ENCODE assay signal across 1 cellular context in genomic region chr16:89490386-89491237, GRCh38.
A peak's percentile ranks its signal among the peaks of the same experiment; 100 is the strongest.
TF ChIP-seq lines count a peak whose summit lies in the region.

Gene ANKRD11 (minus strand): TSS chr16:89490561. CDS start chr16:89317019, 173,542 bp downstream.

TF ChIP-seq in HepG2, 621 proteins besides CTCF, POLR2A, EP300 and RAD21 (continued from another document and continues in another):
- TF ChIP-seq, protein P1, sequence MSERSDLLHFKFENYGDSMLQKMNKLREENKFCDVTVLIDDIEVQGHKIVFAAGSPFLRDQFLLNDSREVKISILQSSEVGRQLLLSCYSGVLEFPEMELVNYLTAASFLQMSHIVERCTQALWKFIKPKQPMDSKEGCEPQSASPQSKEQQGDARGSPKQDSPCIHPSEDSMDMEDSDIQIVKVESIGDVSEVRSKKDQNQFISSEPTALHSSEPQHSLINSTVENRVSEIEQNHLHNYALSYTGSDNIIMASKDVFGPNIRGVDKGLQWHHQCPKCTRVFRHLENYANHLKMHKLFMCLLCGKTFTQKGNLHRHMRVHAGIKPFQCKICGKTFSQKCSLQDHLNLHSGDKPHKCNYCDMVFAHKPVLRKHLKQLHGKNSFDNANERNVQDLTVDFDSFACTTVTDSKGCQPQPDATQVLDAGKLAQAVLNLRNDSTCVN (CRISPR knock-in tag; IDR thresholded peaks at IDR 0.05; ENCODE audit: borderline replicate concordance): peak; percentile 77; the same call in 1 of the 2 replicates
- TF ChIP-seq NONO (IDR thresholded peaks at IDR 0.05): no peak
- 0 out of 2 replicates have a peak, but pooled peaks have one; percentile 22 for TF ChIP-seq NONO (CRISPR knock-in tag; conservative IDR thresholded peaks at IDR 0.05)
- peak; percentile 64 for TF ChIP-seq ZNF639 (CRISPR knock-in tag; conservative IDR thresholded peaks at IDR 0.05)
- no peak for TF ChIP-seq ZNF572 (CRISPR knock-in tag; IDR thresholded peaks at IDR 0.05)
- peak; percentile 57; the same call in 1 of the 2 replicates for TF ChIP-seq ZMAT3 (CRISPR knock-in tag; conservative IDR thresholded peaks at IDR 0.05)
- TF ChIP-seq, protein P2, sequence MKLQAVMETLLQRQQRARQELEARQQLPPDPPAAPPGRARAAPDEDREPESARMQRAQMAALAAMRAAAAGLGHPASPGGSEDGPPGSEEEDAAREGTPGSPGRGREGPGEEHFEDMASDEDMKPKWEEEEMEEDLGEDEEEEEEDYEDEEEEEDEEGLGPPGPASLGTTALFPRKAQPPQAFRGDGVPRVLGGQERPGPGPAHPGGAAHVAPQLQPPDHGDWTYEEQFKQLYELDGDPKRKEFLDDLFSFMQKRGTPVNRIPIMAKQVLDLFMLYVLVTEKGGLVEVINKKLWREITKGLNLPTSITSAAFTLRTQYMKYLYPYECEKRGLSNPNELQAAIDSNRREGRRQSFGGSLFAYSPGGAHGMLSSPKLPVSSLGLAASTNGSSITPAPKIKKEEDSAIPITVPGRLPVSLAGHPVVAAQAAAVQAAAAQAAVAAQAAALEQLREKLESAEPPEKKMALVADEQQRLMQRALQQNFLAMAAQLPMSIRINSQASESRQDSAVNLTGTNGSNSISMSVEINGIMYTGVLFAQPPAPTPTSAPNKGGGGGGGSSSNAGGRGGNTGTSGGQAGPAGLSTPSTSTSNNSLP (IDR thresholded peaks at IDR 0.05; ENCODE audit: low read depth, low read length): no peak
- peak; percentile 80 for TF ChIP-seq TFDP2 (CRISPR knock-in tag; IDR thresholded peaks at IDR 0.05)
- peak; percentile 98 for TF ChIP-seq TGIF2 (CRISPR knock-in tag; IDR thresholded peaks at IDR 0.05)
- TF ChIP-seq PITX1 (CRISPR knock-in tag; IDR thresholded peaks at IDR 0.05): no peak; the same call in 1 of the 2 replicates
- TF ChIP-seq, protein P3, sequence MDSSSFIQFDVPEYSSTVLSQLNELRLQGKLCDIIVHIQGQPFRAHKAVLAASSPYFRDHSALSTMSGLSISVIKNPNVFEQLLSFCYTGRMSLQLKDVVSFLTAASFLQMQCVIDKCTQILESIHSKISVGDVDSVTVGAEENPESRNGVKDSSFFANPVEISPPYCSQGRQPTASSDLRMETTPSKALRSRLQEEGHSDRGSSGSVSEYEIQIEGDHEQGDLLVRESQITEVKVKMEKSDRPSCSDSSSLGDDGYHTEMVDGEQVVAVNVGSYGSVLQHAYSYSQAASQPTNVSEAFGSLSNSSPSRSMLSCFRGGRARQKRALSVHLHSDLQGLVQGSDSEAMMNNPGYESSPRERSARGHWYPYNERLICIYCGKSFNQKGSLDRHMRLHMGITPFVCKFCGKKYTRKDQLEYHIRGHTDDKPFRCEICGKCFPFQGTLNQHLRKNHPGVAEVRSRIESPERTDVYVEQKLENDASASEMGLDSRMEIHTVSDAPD (CRISPR knock-in tag; IDR thresholded peaks at IDR 0.05): no peak
- 0 out of 2 replicates have a peak, but pooled peaks have one; percentile 24 for TF ChIP-seq ZFP1 (CRISPR knock-in tag; IDR thresholded peaks at IDR 0.05)
- TF ChIP-seq, protein P4, sequence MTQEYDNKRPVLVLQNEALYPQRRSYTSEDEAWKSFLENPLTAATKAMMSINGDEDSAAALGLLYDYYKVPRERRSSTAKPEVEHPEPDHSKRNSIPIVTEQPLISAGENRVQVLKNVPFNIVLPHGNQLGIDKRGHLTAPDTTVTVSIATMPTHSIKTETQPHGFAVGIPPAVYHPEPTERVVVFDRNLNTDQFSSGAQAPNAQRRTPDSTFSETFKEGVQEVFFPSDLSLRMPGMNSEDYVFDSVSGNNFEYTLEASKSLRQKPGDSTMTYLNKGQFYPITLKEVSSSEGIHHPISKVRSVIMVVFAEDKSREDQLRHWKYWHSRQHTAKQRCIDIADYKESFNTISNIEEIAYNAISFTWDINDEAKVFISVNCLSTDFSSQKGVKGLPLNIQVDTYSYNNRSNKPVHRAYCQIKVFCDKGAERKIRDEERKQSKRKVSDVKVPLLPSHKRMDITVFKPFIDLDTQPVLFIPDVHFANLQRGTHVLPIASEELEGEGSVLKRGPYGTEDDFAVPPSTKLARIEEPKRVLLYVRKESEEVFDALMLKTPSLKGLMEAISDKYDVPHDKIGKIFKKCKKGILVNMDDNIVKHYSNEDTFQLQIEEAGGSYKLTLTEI (CRISPR knock-in tag; conservative IDR thresholded peaks at IDR 0.05): no peak
- TF ChIP-seq XRCC5 (optimal IDR thresholded peaks at IDR 0.05; ENCODE audit: low read length): peak; percentile 83
- TF ChIP-seq ZNF484 (CRISPR knock-in tag; IDR thresholded peaks at IDR 0.05; ENCODE audit: borderline replicate concordance, low read depth): no peak
- TF ChIP-seq SPEN (CRISPR knock-in tag; IDR thresholded peaks at IDR 0.05; ENCODE audit: low read depth): peak; percentile 89
- TF ChIP-seq CEBPG (CRISPR knock-in tag; IDR thresholded peaks at IDR 0.05): peak; percentile 9; the same call in 1 of the 2 replicates
- no peak; the same call in 1 of the 2 replicates for TF ChIP-seq ZZZ3 (CRISPR knock-in tag; IDR thresholded peaks at IDR 0.05; ENCODE audit: borderline replicate concordance)
- no peak for TF ChIP-seq ZNF570 (CRISPR knock-in tag; IDR thresholded peaks at IDR 0.05; ENCODE audit: borderline replicate concordance)
- TF ChIP-seq HNRNPL (IDR thresholded peaks at IDR 0.05; ENCODE audit: low read depth, low read length): no peak
- no peak for TF ChIP-seq RFX3 (CRISPR knock-in tag; IDR thresholded peaks at IDR 0.05)
- TF ChIP-seq HHEX (CRISPR knock-in tag; IDR thresholded peaks at IDR 0.05): no peak
- no peak for TF ChIP-seq TCF7 (IDR thresholded peaks at IDR 0.05; ENCODE audit: low read depth)
- TF ChIP-seq ZNF761 (CRISPR knock-in tag; conservative IDR thresholded peaks at IDR 0.05): peak; percentile 89
- TF ChIP-seq, protein P5, sequence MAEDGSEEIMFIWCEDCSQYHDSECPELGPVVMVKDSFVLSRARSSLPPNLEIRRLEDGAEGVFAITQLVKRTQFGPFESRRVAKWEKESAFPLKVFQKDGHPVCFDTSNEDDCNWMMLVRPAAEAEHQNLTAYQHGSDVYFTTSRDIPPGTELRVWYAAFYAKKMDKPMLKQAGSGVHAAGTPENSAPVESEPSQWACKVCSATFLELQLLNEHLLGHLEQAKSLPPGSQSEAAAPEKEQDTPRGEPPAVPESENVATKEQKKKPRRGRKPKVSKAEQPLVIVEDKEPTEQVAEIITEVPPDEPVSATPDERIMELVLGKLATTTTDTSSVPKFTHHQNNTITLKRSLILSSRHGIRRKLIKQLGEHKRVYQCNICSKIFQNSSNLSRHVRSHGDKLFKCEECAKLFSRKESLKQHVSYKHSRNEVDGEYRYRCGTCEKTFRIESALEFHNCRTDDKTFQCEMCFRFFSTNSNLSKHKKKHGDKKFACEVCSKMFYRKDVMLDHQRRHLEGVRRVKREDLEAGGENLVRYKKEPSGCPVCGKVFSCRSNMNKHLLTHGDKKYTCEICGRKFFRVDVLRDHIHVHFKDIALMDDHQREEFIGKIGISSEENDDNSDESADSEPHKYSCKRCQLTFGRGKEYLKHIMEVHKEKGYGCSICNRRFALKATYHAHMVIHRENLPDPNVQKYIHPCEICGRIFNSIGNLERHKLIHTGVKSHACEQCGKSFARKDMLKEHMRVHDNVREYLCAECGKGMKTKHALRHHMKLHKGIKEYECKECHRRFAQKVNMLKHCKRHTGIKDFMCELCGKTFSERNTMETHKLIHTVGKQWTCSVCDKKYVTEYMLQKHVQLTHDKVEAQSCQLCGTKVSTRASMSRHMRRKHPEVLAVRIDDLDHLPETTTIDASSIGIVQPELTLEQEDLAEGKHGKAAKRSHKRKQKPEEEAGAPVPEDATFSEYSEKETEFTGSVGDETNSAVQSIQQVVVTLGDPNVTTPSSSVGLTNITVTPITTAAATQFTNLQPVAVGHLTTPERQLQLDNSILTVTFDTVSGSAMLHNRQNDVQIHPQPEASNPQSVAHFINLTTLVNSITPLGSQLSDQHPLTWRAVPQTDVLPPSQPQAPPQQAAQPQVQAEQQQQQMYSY (CRISPR knock-in tag; IDR thresholded peaks at IDR 0.05): no peak; the same call in none of the 2 replicates
- peak; percentile 87; the same call in 1 of the 2 replicates for TF ChIP-seq ZNF710 (CRISPR knock-in tag; IDR thresholded peaks at IDR 0.05; ENCODE audit: borderline replicate concordance)
- TF ChIP-seq ZNF143 (CRISPR knock-in tag; IDR thresholded peaks at IDR 0.05): peak; percentile 80
- no peak; the same call in 1 of the 2 replicates for TF ChIP-seq FOXP4 (CRISPR knock-in tag; IDR thresholded peaks at IDR 0.05)
- TF ChIP-seq, protein P6, sequence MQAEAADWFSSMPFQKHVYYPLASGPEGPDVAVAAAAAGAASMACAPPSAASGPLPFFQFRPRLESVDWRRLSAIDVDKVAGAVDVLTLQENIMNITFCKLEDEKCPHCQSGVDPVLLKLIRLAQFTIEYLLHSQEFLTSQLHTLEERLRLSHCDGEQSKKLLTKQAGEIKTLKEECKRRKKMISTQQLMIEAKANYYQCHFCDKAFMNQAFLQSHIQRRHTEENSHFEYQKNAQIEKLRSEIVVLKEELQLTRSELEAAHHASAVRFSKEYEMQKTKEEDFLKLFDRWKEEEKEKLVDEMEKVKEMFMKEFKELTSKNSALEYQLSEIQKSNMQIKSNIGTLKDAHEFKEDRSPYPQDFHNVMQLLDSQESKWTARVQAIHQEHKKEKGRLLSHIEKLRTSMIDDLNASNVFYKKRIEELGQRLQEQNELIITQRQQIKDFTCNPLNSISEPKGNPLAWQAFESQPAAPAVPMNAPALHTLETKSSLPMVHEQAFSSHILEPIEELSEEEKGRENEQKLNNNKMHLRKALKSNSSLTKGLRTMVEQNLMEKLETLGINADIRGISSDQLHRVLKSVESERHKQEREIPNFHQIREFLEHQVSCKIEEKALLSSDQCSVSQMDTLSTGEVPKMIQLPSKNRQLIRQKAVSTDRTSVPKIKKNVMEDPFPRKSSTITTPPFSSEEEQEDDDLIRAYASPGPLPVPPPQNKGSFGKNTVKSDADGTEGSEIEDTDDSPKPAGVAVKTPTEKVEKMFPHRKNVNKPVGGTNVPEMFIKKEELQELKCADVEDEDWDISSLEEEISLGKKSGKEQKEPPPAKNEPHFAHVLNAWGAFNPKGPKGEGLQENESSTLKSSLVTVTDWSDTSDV (CRISPR knock-in tag; IDR thresholded peaks at IDR 0.05): no peak
- no peak for TF ChIP-seq CHD4 (IDR thresholded peaks at IDR 0.05; ENCODE audit: borderline replicate concordance, low read length)
- peak; percentile 91 for TF ChIP-seq HDAC1 (CRISPR knock-in tag; IDR thresholded peaks at IDR 0.05)
- TF ChIP-seq, protein P7, sequence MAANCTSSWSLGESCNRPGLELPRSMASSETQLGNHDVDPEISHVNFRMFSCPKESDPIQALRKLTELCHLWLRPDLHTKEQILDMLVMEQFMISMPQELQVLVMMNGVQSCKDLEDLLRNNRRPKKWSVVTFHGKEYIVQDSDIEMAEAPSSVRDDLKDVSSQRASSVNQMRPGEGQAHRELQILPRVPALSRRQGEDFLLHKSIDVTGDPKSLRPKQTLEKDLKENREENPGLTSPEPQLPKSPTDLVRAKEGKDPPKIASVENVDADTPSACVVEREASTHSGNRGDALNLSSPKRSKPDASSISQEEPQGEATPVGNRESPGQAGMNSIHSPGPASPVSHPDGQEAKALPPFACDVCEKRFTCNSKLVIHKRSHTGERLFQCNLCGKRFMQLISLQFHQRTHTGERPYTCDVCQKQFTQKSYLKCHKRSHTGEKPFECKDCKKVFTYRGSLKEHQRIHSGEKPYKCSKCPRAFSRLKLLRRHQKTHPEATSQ (CRISPR knock-in tag; IDR thresholded peaks at IDR 0.05; ENCODE audit: borderline replicate concordance): no peak
- TF ChIP-seq SRY (CRISPR knock-in tag; IDR thresholded peaks at IDR 0.05): peak; percentile 58; the same call in 1 of the 2 replicates
- TF ChIP-seq, protein P8, sequence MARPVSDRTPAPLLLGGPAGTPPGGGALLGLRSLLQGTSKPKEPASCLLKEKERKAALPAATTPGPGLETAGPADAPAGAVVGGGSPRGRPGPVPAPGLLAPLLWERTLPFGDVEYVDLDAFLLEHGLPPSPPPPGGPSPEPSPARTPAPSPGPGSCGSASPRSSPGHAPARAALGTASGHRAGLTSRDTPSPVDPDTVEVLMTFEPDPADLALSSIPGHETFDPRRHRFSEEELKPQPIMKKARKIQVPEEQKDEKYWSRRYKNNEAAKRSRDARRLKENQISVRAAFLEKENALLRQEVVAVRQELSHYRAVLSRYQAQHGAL (CRISPR knock-in tag; IDR thresholded peaks at IDR 0.05; ENCODE audit: not compliant biosample characterization): peak; percentile 40
